Comparison of ENCODE assay signal across 16 cellular contexts in genomic region chr2:174124171-174124570, GRCh38.
A peak's percentile ranks its signal among the peaks of the same experiment; 100 is the strongest.
DNase-seq lines count a peak whose midpoint lies in the region; ATAC-seq, FAIRE-seq and TF ChIP-seq lines count a peak whose summit lies in the region.
"Had no signal": no experiment of that assay in that cellular context is flagged by ENCODE, and none has a peak within 500 bp of the region (broad histone marks: within the 10 kb centered on the region; RNA-seq: fewer than 3 reads in every experiment).

No MANE protein-coding gene starts in this region.

- no peak overlapping the region for H3K4me3 ChIP-seq in adipocyte (ENCODE audit: low read length)
- H3K4me3 ChIP-seq: thoracic aorta had no signal

- peaks cover 10% of the 10 kb centered on the region for H3K4me1 ChIP-seq in adipocyte (ENCODE audit: control insufficient read depth, insufficient read depth, low read length)

- H3K9ac ChIP-seq in adipocyte (ENCODE audit: low read length): no peak overlapping the region

- H3K36me3 ChIP-seq in adipocyte (ENCODE audit: control insufficient read depth, insufficient read depth, low read length, severe bottlenecking): no peaks in the 10 kb centered on the region
- H3K36me3 ChIP-seq: thoracic aorta had no signal

- no peak for TF ChIP-seq POLR2A in GM12891 (IDR thresholded peaks at IDR 0.05; ENCODE audit: low read depth, low read length)

- no peaks in the 10 kb centered on the region for H3K27me3 ChIP-seq in adipocyte (replicated peaks; ENCODE audit: control insufficient read depth, insufficient read depth, low read length)

- H3K9me3 ChIP-seq in adipocyte (ENCODE audit: control insufficient read depth, low read length): no peaks in the 10 kb centered on the region
- H3K9me3 ChIP-seq: thoracic aorta had no signal

- DNase-seq in GM12891 (ENCODE audit: insufficient read length, low spot score): no peak
- peak; percentile 56 for DNase-seq in NCI-H1436 (lab: John Stamatoyannopoulos, UW)
- DNase-seq in adipocyte (ENCODE audit: low read depth): peak; percentile 6
- peak; percentile 53 for DNase-seq in islet precursor cell
- DNase-seq in effector CD4-positive, alpha-beta T cell: no peak
- no peak for DNase-seq in NCI-H82 treated with DMSO at 0.1 percent for 48 hours (lab: John Stamatoyannopoulos, UW; ENCODE audit: unreplicated experiment)
- DNase-seq: activated B cell treated with CpG ODN at 0.5 μM for 24 hours; activated naive CD4-positive, alpha-beta T cell treated with anti-CD3 and anti-CD28 coated beads, Interleukin-2, amount 50 U/mL, for 16 hours; left cardiac atrium; NCI-H524 treated with DMSO at 0.1 percent for 48 hours; right cardiac atrium; T-helper 1 cell had no signal

- FAIRE-seq in GM12891 (lab: Jason Lieb, UNC): peak; percentile 80
- FAIRE-seq: endothelial cell of umbilical vein had no signal

- ATAC-seq in GM21526 (IDR thresholded peaks at IDR 0.05; ENCODE audit: low FRiP score, unreplicated experiment) (no peak), HG02973 (IDR thresholded peaks at IDR 0.05; ENCODE audit: unreplicated experiment) (no peak)
- ATAC-seq: left cardiac atrium, right cardiac atrium had no signal

TF ChIP-seq in GM12891, 5 proteins besides CTCF, POLR2A, EP300 and RAD21:
- TF ChIP-seq POLR2AphosphoS5 (IDR thresholded peaks at IDR 0.05; ENCODE audit: low read depth, low read length) (no peak), TAF1 (IDR thresholded peaks at IDR 0.05; ENCODE audit: low read depth, low read length) (no peak), PAX5 (IDR thresholded peaks at IDR 0.05; ENCODE audit: insufficient read depth, low read length, severe bottlenecking) (no peak), SPI1 (IDR thresholded peaks at IDR 0.05; ENCODE audit: low read depth, low read length) (no peak), POU2F2 (IDR thresholded peaks at IDR 0.05; ENCODE audit: low read depth, low read length) (no peak)
TF ChIP-seq in GM12891: peak in this region for 0.

Comparison
In these comparisons a context has a peak if more than half of its experiments do, and no peak if none do; other contexts are left out.
1. DNase-seq: peak in NCI-H1436 (single experiment), adipocyte (single experiment) and islet precursor cell (single experiment); none in GM12891 (single experiment), effector CD4-positive, alpha-beta T cell (single experiment) and NCI-H82 treated with DMSO at 0.1 percent for 48 hours (single experiment).